In the genomic region with DNA sequence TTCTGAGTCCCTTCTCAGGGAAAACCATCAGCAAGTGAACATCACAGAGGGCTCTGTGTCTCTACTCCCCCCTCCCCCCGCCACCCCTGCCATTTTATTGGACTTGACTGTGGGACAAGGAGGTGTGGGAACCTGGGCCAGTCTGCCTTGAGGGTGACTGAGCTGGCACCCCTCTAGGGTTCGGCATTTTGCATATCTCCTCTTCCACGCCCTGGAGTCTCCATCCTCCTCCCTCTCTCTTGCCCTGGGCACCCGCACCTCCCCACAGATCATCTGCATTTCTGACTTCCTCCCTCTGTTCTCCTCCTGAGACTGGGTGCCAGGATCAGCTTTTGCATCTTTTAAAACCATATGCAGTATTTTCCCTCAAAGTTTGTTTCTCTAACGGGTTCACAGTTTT, we compare ENCODE assay signal across 13 cellular contexts.
DNase-seq lines count a peak whose midpoint lies in the region; ATAC-seq and TF ChIP-seq lines count a peak whose summit lies in the region.
"Had no signal": no experiment of that assay in that cellular context is flagged by ENCODE, and none has a peak within 500 bp of the region (broad histone marks: within the 10 kb centered on the region; RNA-seq: fewer than 3 reads in every experiment).

No MANE protein-coding gene starts in this region.

- no peak for TF ChIP-seq POLR2A in Peyer's patch (IDR thresholded peaks at IDR 0.05)

- no peaks in the 10 kb centered on the region for H3K27me3 ChIP-seq in ACC112 (ENCODE audit: insufficient read depth, low read length)
- H3K27me3 ChIP-seq in Peyer's patch = no peaks in the 10 kb centered on the region
- H3K27me3 ChIP-seq in psoas muscle (ENCODE audit: insufficient read depth in 3 of 3, low read length in 2 of 3) = peaks cover 0 to 29% (median 2%) of the 10 kb centered on the region in 3 donors

- 33 to 63% (median 41%) methylated on average over 5 of the region's 5 CpGs for WGBS in psoas muscle, 3 donors

- DNase-seq in Peyer's patch (no peak), fibroblast of gingiva (ENCODE audit: low read depth) (peak; percentile 10), psoas muscle (no peak), NCI-H526 (lab: John Stamatoyannopoulos, UW) (no peak)
- DNase-seq in stimulated activated naive CD8-positive, alpha-beta T cell treated with anti-CD3 and anti-CD28 coated beads, Interleukin-15, amount 100 ng/mL, for 72 hours = no peak
- DNase-seq: AML-193, amygdala, MM.1S, T-helper 2 cell had no signal

- H3K9me3 Mint-ChIP-seq in stimulated activated naive CD8-positive, alpha-beta T cell treated with anti-CD3 and anti-CD28 coated beads, Interleukin-15, amount 100 ng/mL, for 72 hours = no peaks in the 10 kb centered on the region
- H3K9me3 Mint-ChIP-seq: stimulated activated effector memory CD8-positive, alpha-beta T cell treated with anti-CD3 and anti-CD28 coated beads, Interleukin-12 subunit alpha, Interleukin-12 subunit beta, amount 100 ng/mL, for 72 hours had no signal

- H3K9me3 ChIP-seq in Peyer's patch = no peaks in the 10 kb centered on the region
- H3K9me3 ChIP-seq in psoas muscle = no peaks in the 10 kb centered on the region

- H3K79me2 ChIP-seq in ACC112 (ENCODE audit: control insufficient read depth, insufficient read depth, low read length, unreplicated experiment) = no peaks in the 10 kb centered on the region

- no peak overlapping the region for H3K27ac Mint-ChIP-seq in stimulated activated naive CD8-positive, alpha-beta T cell treated with anti-CD3 and anti-CD28 coated beads, Interleukin-15, amount 100 ng/mL, for 72 hours
- H3K27ac Mint-ChIP-seq: stimulated activated effector memory CD8-positive, alpha-beta T cell treated with anti-CD3 and anti-CD28 coated beads, Interleukin-12 subunit alpha, Interleukin-12 subunit beta, amount 100 ng/mL, for 72 hours had no signal

- intact Hi-C loops in psoas muscle (cut with DNase I) = no loop called here

- peaks cover 6% of the 10 kb centered on the region for H3K4me1 Mint-ChIP-seq in stimulated activated naive CD8-positive, alpha-beta T cell treated with anti-CD3 and anti-CD28 coated beads, Interleukin-15, amount 100 ng/mL, for 72 hours

- peaks cover 30% of the 10 kb centered on the region for H3K4me1 ChIP-seq in ACC112 (ENCODE audit: control insufficient read depth, insufficient read depth, low read length, unreplicated experiment)
- H3K4me1 ChIP-seq in Peyer's patch = no peaks in the 10 kb centered on the region
- H3K4me1 ChIP-seq in psoas muscle = peaks cover 19% of the 10 kb centered on the region

- 0 out of 2 replicates have a peak overlapping the region, but pooled peaks have one; percentile 23 for H3K4me3 ChIP-seq in ACC112 (ENCODE audit: low read depth, low read length)
- no peak overlapping the region for H3K4me3 ChIP-seq in Peyer's patch
- H3K4me3 ChIP-seq in psoas muscle = no peak overlapping the region

- peak overlapping the region; percentile 28 for H2AFZ ChIP-seq in ACC112 (ENCODE audit: low read length, unreplicated experiment)

- H3K4me3 Mint-ChIP-seq in stimulated activated naive CD8-positive, alpha-beta T cell treated with anti-CD3 and anti-CD28 coated beads, Interleukin-15, amount 100 ng/mL, for 72 hours = no peak overlapping the region
- H3K4me3 Mint-ChIP-seq: stimulated activated effector memory CD8-positive, alpha-beta T cell treated with anti-CD3 and anti-CD28 coated beads, Interleukin-12 subunit alpha, Interleukin-12 subunit beta, amount 100 ng/mL, for 72 hours had no signal

- peaks cover 48% of the 10 kb centered on the region for H3K27me3 Mint-ChIP-seq in stimulated activated naive CD8-positive, alpha-beta T cell treated with anti-CD3 and anti-CD28 coated beads, Interleukin-15, amount 100 ng/mL, for 72 hours

- H3K36me3 ChIP-seq in ACC112 (ENCODE audit: insufficient read depth, low read length) (no peaks in the 10 kb centered on the region), Peyer's patch (no peaks in the 10 kb centered on the region), psoas muscle (ENCODE audit: insufficient read depth in 1 of 2, low read depth in 1 of 2) (no peaks in the 10 kb centered on the region)

- H3K27ac ChIP-seq in ACC112 (ENCODE audit: low read depth, low read length) (peak overlapping the region; percentile 93), Peyer's patch (peak overlapping the region in 3 of 4 donors; percentile 26 to 87 (median 69)), psoas muscle (peak overlapping the region; percentile 60)

- TF ChIP-seq CTCF in Peyer's patch (IDR thresholded peaks at IDR 0.05) = no peak
- TF ChIP-seq CTCF in psoas muscle (IDR thresholded peaks at IDR 0.05) = no peak

- ATAC-seq in psoas muscle = no peak
- no peak for ATAC-seq in stimulated activated naive CD8-positive, alpha-beta T cell treated with anti-CD3 and anti-CD28 coated beads, Interleukin-15, amount 100 ng/mL, for 72 hours
- ATAC-seq in HG03457 (IDR thresholded peaks at IDR 0.05; ENCODE audit: unreplicated experiment) = no peak
- ATAC-seq in GM18519 (IDR thresholded peaks at IDR 0.05; ENCODE audit: low FRiP score, unreplicated experiment) = no peak
- ATAC-seq: stimulated activated effector memory CD8-positive, alpha-beta T cell treated with anti-CD3 and anti-CD28 coated beads, Interleukin-12 subunit alpha, Interleukin-12 subunit beta, amount 100 ng/mL, for 72 hours had no signal
